20 cellular contexts compared by ENCODE assay signal in genomic region chr15:36742696-36743095, GRCh38.
DNase-seq lines count a peak whose midpoint lies in the region; ATAC-seq and TF ChIP-seq lines count a peak whose summit lies in the region.
"Had no signal": no experiment of that assay in that cellular context is flagged by ENCODE, and none has a peak within 500 bp of the region (broad histone marks: within the 10 kb centered on the region; RNA-seq: fewer than 3 reads in every experiment).

No MANE protein-coding gene starts in this region.

- H3K4me1 ChIP-seq in BE2C: no peaks in the 10 kb centered on the region
- H3K4me1 ChIP-seq: BLaER1, heart right ventricle, prostate gland had no signal

- ATAC-seq in GM19043 (IDR thresholded peaks at IDR 0.05; ENCODE audit: low read depth, unreplicated experiment) (peak; percentile 49), HG02938 (IDR thresholded peaks at IDR 0.05; ENCODE audit: unreplicated experiment) (peak; percentile 65), GM18502 (IDR thresholded peaks at IDR 0.05; ENCODE audit: poor library complexity, unreplicated experiment) (no peak)
- ATAC-seq: heart right ventricle, Right ventricle myocardium inferior had no signal

- TF ChIP-seq CTCF in GM20000 (IDR thresholded peaks at IDR 0.05; ENCODE audit: extremely low read depth, missing control alignments): no peak
- TF ChIP-seq CTCF in BE2C (IDR thresholded peaks at IDR 0.05; ENCODE audit: low read depth, low read length): no peak

- peak; percentile 35 for DNase-seq in LoVo (ENCODE audit: low spot score)
- no peak for DNase-seq in NCI-H146 (lab: John Stamatoyannopoulos, UW)
- no peak for DNase-seq in GM20000 (ENCODE audit: low spot score)
- no peak for DNase-seq in BE2C
- DNase-seq: GM23248; heart right ventricle; naive B cell; NCI-H1048; NCI-H2107; NCI-H526; stimulated activated CD4-positive, alpha-beta T cell treated with anti-CD3 and anti-CD28 coated beads, Interleukin-4, amount 100 ng/mL, for 1 hour; SW 1271 had no signal

- no peak overlapping the region for H3K4me3 ChIP-seq in BE2C (ENCODE audit: low read depth, low read length)
- H3K4me3 ChIP-seq: BLaER1, coronary artery, GM23248, heart right ventricle, prostate gland, skin epidermis had no signal

- H3K27me3 ChIP-seq in BE2C: no peaks in the 10 kb centered on the region
- H3K27me3 ChIP-seq: BLaER1, heart right ventricle had no signal

- H3K9me3 ChIP-seq in BE2C: no peaks in the 10 kb centered on the region
- H3K9me3 ChIP-seq: BLaER1, heart right ventricle, prostate gland had no signal

- H3K36me3 ChIP-seq in BE2C: no peaks in the 10 kb centered on the region
- H3K36me3 ChIP-seq: BLaER1, prostate gland had no signal
